In genomic region chr9:130880599-130881220, GRCh38 we compare ENCODE assay signal across 1 cellular context.
TF ChIP-seq lines count a peak whose summit lies in the region.

No MANE protein-coding gene starts in this region.

TF ChIP-seq in H1, 55 proteins besides CTCF, POLR2A, EP300 and RAD21:
- TF ChIP-seq ASH2L (IDR thresholded peaks at IDR 0.05; ENCODE audit: low read length) (no peak), TAF7 (optimal IDR thresholded peaks at IDR 0.05; ENCODE audit: borderline replicate concordance, low read depth, low read length) (no peak), EGR1 (IDR thresholded peaks at IDR 0.05; ENCODE audit: borderline replicate concordance, low read depth, low read length) (no peak), CBX5 (IDR thresholded peaks at IDR 0.05; ENCODE audit: low read depth, low read length) (no peak), RNF2 (IDR thresholded peaks at IDR 0.05; ENCODE audit: borderline replicate concordance, low read depth, low read length, missing control alignments, poor library complexity, severe bottlenecking) (no peak), BACH1 (IDR thresholded peaks at IDR 0.05; ENCODE audit: low read length) (no peak), CTBP2 (IDR thresholded peaks at IDR 0.05; ENCODE audit: borderline replicate concordance, insufficient read depth, insufficient read length, low read length) (no peak), CHD7 (IDR thresholded peaks at IDR 0.05; ENCODE audit: insufficient replicate concordance, low read length) (no peak)
